8 cellular contexts compared by ENCODE assay signal in the genomic region with DNA sequence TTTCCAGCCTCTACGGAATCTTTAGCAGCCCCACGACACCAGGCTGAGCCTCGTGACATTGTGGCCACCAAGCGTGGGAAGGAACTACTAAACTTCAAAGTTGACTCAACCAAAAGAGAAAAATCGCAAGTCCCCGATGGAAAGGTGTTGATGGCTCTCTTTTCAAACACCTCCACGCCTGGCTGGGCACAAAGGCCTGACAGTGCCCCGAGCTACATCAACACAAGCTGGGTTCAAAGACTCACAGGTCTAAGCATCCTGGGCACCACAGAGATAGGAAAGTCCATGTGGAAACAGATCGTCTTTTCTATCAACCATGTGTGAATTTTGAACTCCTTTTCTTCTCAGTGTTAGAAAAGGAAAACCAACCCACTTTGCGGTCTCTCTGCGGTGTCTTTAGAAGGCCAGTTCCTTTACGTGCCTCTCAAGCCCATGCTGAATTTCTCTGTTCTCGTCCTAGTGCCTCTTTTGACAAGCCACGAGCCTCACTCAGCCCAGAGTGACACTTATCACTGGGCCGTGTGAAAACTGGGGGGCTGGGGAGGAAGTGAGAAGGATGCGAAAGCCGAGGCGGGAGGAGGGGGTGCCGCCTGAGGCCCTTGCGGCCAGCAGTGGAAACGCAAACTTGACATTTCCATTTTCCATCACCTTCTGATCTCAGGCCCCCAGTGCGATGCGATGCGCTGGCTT.
A peak's percentile ranks its signal among the peaks of the same experiment; 100 is the strongest.
DNase-seq lines count a peak whose midpoint lies in the region; ATAC-seq, FAIRE-seq and TF ChIP-seq lines count a peak whose summit lies in the region.

No MANE protein-coding gene starts in this region.

- TF ChIP-seq POLR2A in GM19099 (IDR thresholded peaks at IDR 0.05; ENCODE audit: extremely low read depth, insufficient read length, low read depth), result peak; percentile 30

- H3K27me3 ChIP-seq in WERI-Rb-1 (ENCODE audit: insufficient read depth, low read depth, severe bottlenecking), result no peaks in the 10 kb centered on the region

- FAIRE-seq in RCC 7860 (lab: Jason Lieb, UNC), result no peak

- DNase-seq in activated CD4-positive, CD25-positive, alpha-beta regulatory T cell treated with anti-CD3 and anti-CD28 coated beads, Interleukin-2, amount 50 U/mL, for 72 hours, result peak; percentile 53
- peak; percentile 68 to 76 (median 72) for DNase-seq in effector memory CD8-positive, alpha-beta T cell
- DNase-seq in stimulated activated CD4-positive, alpha-beta T cell treated with anti-CD3 and anti-CD28 coated beads, Interleukin-2, amount 100 ng/mL, for 4 hours (ENCODE audit: low read depth), result peak; percentile 68
- no peak for DNase-seq in WERI-Rb-1
- no peak for DNase-seq in RCC 7860 (ENCODE audit: low spot score)
- no peak for DNase-seq in NCI-H2196 (lab: John Stamatoyannopoulos, UW; ENCODE audit: unreplicated experiment)

- H3K36me3 ChIP-seq in WERI-Rb-1, result no peaks in the 10 kb centered on the region

- peaks cover 62 to 72% of the 10 kb centered on the region in 2 donors for H3K4me1 Mint-ChIP-seq in effector memory CD8-positive, alpha-beta T cell (ENCODE audit: low read depth in 2 of 2)

- peak; percentile 59 for ATAC-seq in HG03097 (IDR thresholded peaks at IDR 0.05; ENCODE audit: low FRiP score, unreplicated experiment)
- ATAC-seq in effector memory CD8-positive, alpha-beta T cell (replicated peaks), result peak; percentile 83

- peaks cover 21% of the 10 kb centered on the region for H3K36me3 Mint-ChIP-seq in effector memory CD8-positive, alpha-beta T cell (ENCODE audit: insufficient read depth)

- no peak overlapping the region for H3K4me3 ChIP-seq in WERI-Rb-1 (ENCODE audit: low read depth, low read length)

- no peak overlapping the region for H3K27ac ChIP-seq in WERI-Rb-1

- H3K9me3 ChIP-seq in WERI-Rb-1 (ENCODE audit: severe bottlenecking), result no peaks in the 10 kb centered on the region

- peak overlapping the region; percentile 70 to 75 for H3K4me3 Mint-ChIP-seq in effector memory CD8-positive, alpha-beta T cell

- no peaks in the 10 kb centered on the region for H3K9me3 Mint-ChIP-seq in effector memory CD8-positive, alpha-beta T cell

- H3K27me3 Mint-ChIP-seq in effector memory CD8-positive, alpha-beta T cell, result no peaks in the 10 kb centered on the region

- TF ChIP-seq CTCF in WERI-Rb-1 (IDR thresholded peaks at IDR 0.05; ENCODE audit: low read depth, low read length), result no peak

- H3K27ac Mint-ChIP-seq in effector memory CD8-positive, alpha-beta T cell, result peak overlapping the region; percentile 94 to 96

Comparison
In these comparisons a context has a peak if more than half of its experiments do, and no peak if none do; other contexts are left out.
1. DNase-seq: peak in activated CD4-positive, CD25-positive, alpha-beta regulatory T cell treated with anti-CD3 and anti-CD28 coated beads, Interleukin-2, amount 50 U/mL, for 72 hours (single experiment), effector memory CD8-positive, alpha-beta T cell (3 of 3) and stimulated activated CD4-positive, alpha-beta T cell treated with anti-CD3 and anti-CD28 coated beads, Interleukin-2, amount 100 ng/mL, for 4 hours (single experiment); none in WERI-Rb-1 (single experiment), RCC 7860 (single experiment) and NCI-H2196 (single experiment).